8 cellular contexts compared by ENCODE assay signal in genomic region chr9:87498046-87498815, GRCh38. TPM values are rescaled to one million over a fixed set of nuclear protein-coding genes. Genes with fewer than 3 reads are reported as not detected.
DNase-seq lines count a peak whose midpoint lies in the region; ATAC-seq and TF ChIP-seq lines count a peak whose summit lies in the region.

No MANE protein-coding gene starts in this region.

- no peak for ATAC-seq in HG03457 (IDR thresholded peaks at IDR 0.05; ENCODE audit: unreplicated experiment)

- H3K4me3 ChIP-seq in adipocyte (ENCODE audit: low read length) (peak overlapping the region; percentile 85), right atrium auricular region (peak overlapping the region; percentile 51 to 71)

- peak overlapping the region; percentile 85 for H3K9ac ChIP-seq in adipocyte (ENCODE audit: low read length)

- H3K27me3 ChIP-seq in adipocyte (replicated peaks; ENCODE audit: control insufficient read depth, insufficient read depth, low read length) (peaks cover 3% of the 10 kb centered on the region), right atrium auricular region (no peaks in the 10 kb centered on the region)

- peak overlapping the region; percentile 53 to 70 for H3K27ac ChIP-seq in right atrium auricular region

- DNase-seq in CD1c-positive myeloid dendritic cell (ENCODE audit: extremely low spot score) (peak; percentile 45), HuH-7.5 (ENCODE audit: low spot score) (peak; percentile 73), adipocyte (ENCODE audit: low read depth) (peak; percentile 84), right atrium auricular region (ENCODE audit: low spot score) (no peak), posterior cingulate gyrus (peak in 9 of 10 donors; percentile 40 to 93 (median 61)), NCI-H187 (lab: John Stamatoyannopoulos, UW) (no peak)

- intact Hi-C loops in posterior cingulate gyrus (cut with DNase I): loop anchor here (5.0 kb wide), 1 partner anchor 161 kb away; no protein-coding TSS in a partner anchor

- TF ChIP-seq CTCF in right atrium auricular region (IDR thresholded peaks at IDR 0.05): no peak

- H3K9me3 ChIP-seq in adipocyte (ENCODE audit: control insufficient read depth, low read length) (no peaks in the 10 kb centered on the region), right atrium auricular region (no peaks in the 10 kb centered on the region)

- TF ChIP-seq POLR2A in GM19099 (IDR thresholded peaks at IDR 0.05; ENCODE audit: extremely low read depth, insufficient read length, low read depth): peak; percentile 49

- no peaks in the 10 kb centered on the region for H3K36me3 ChIP-seq in adipocyte (ENCODE audit: control insufficient read depth, insufficient read depth, low read length, severe bottlenecking)
- H3K36me3 ChIP-seq in right atrium auricular region: no peaks in the 10 kb centered on the region

- peaks cover 22% of the 10 kb centered on the region for H3K4me1 ChIP-seq in adipocyte (ENCODE audit: control insufficient read depth, insufficient read depth, low read length)
- H3K4me1 ChIP-seq in right atrium auricular region: peaks cover 0 to 24% of the 10 kb centered on the region in 2 donors

RNA-seq across cellular contexts. Expression of gene DAPK1, which starts 0.6 kb away (rescaled TPM):
- 10 to 100 TPM; 10.1 to 23.0 TPM for total RNA-seq in right atrium auricular region

Comparison
In these comparisons a context has a peak if more than half of its experiments do, and no peak if none do; other contexts are left out.
1. DNase-seq: peak in CD1c-positive myeloid dendritic cell (single experiment), HuH-7.5 (single experiment), adipocyte (single experiment) and posterior cingulate gyrus (9 of 10); none in right atrium auricular region (single experiment) and NCI-H187 (0 of 2).